In the genomic region with DNA sequence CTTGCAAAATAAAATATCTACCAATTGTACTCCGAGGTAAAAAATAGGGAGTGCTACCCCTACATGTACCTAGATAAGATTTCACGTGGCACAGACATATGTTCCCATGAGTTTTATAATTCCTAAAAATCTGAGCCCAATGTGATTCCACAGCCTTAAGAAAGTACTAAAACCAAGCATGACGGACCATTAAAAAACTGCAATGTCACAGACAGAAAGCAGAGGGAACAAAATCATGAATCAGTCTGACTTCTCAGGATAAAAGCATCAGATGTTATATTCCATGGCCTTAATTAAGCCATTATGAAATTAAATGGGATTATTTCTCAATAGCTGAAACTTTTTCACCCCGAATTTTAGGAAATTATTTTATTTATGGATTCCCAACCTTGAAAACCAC, we compare ENCODE assay signal across 19 cellular contexts. TPM values are rescaled to one million over a fixed set of nuclear protein-coding genes. Genes with fewer than 3 reads are reported as not detected.
DNase-seq lines count a peak whose midpoint lies in the region; ATAC-seq and TF ChIP-seq lines count a peak whose summit lies in the region.
"Had no signal": no experiment of that assay in that cellular context is flagged by ENCODE, and none has a peak within 500 bp of the region (broad histone marks: within the 10 kb centered on the region; RNA-seq: fewer than 3 reads in every experiment).

No MANE protein-coding gene starts in this region.

- H3K36me3 ChIP-seq in Karpas-422 (ENCODE audit: insufficient read depth, low read length) (peaks cover 16% of the 10 kb centered on the region; the same call in 1 of the 2 replicates), hepatocyte (replicated peaks; ENCODE audit: insufficient read depth, low read depth) (no peaks in the 10 kb centered on the region)
- H3K36me3 ChIP-seq: Peyer's patch had no signal

- H3K79me2 ChIP-seq in Karpas-422 (ENCODE audit: low read length) (peaks cover 92% of the 10 kb centered on the region), hepatocyte (peaks cover 83% of the 10 kb centered on the region)

- peaks cover 6% of the 10 kb centered on the region; the same call in 1 of the 2 replicates for H4K20me1 ChIP-seq in Karpas-422 (ENCODE audit: insufficient read depth, low read depth, low read length)
- H4K20me1 ChIP-seq in hepatocyte (ENCODE audit: insufficient read depth, poor library complexity, severe bottlenecking): peaks cover 16% of the 10 kb centered on the region

- H3K27ac Mint-ChIP-seq in WTC11: peak overlapping the region; percentile 23; the same call in 1 of the 2 replicates
- no peak overlapping the region for H3K27ac Mint-ChIP-seq in T-cell

- DNase-seq in DMS 273 treated with DMSO at 0.1 percent for 48 hours (lab: John Stamatoyannopoulos, UW) (peak; percentile 73), Karpas-422 (no peak), WTC11 (ENCODE audit: low spot score) (no peak), hepatocyte (ENCODE audit: low spot score) (no peak), sciatic nerve (ENCODE audit: low spot score) (no peak), T-cell (no peak)
- DNase-seq: Caco-2; CD4-positive, CD25-positive, alpha-beta regulatory T cell; DMS53; NCI-H1105 treated with DMSO at 0.1 percent for 48 hours; NCI-H1694 treated with DMSO at 0.1 percent for 48 hours; NCI-H2107; NCI-H345; NCI-H748 treated with DMSO at 0.1 percent for 48 hours; Peyer's patch; Right ventricle myocardium superior had no signal

- H3K4me1 Mint-ChIP-seq in WTC11 (peaks cover 42% of the 10 kb centered on the region), T-cell (peaks cover 65 to 74% (median 66%) of the 10 kb centered on the region in 3 donors)

- no peaks in the 10 kb centered on the region for H3K36me3 Mint-ChIP-seq in WTC11
- H3K36me3 Mint-ChIP-seq in T-cell: no peaks in the 10 kb centered on the region

- H3K27me3 ChIP-seq in Karpas-422 (ENCODE audit: low read length): no peaks in the 10 kb centered on the region
- no peaks in the 10 kb centered on the region for H3K27me3 ChIP-seq in hepatocyte
- H3K27me3 ChIP-seq: Peyer's patch had no signal

- WGBS in hepatocyte (ENCODE audit: low lambda C conversion rate, missing lambda C conversion rate): 81% methylated on average over 4 of the region's 4 CpGs

- TF ChIP-seq CTCF in WTC11 (IDR thresholded peaks at IDR 0.05) (no peak), hepatocyte (IDR thresholded peaks at IDR 0.05; ENCODE audit: poor library complexity) (no peak)

- intact Hi-C loops in sciatic nerve (cut with DNase I): no loop called here

- H3K9me3 Mint-ChIP-seq in WTC11 (no peaks in the 10 kb centered on the region), T-cell (no peaks in the 10 kb centered on the region)
- H3K9me3 Mint-ChIP-seq: CD4-positive, CD25-positive, alpha-beta regulatory T cell; T-helper 1 cell treated with Interleukin-12 subunit alpha and Interleukin-12 subunit beta and Interleukin-4 antibody, amounts not matched to agents 30 μg/mL and 1 μg/mL, for 36 hours had no signal

- H3K4me3 Mint-ChIP-seq in WTC11 (no peak overlapping the region; the same call in 1 of the 2 replicates), T-cell (no peak overlapping the region)
- H3K4me3 Mint-ChIP-seq: T-helper 1 cell treated with Interleukin-12 subunit alpha and Interleukin-12 subunit beta and Interleukin-4 antibody, amounts not matched to agents 30 μg/mL and 1 μg/mL, for 36 hours had no signal

- H2AFZ ChIP-seq in Karpas-422 (ENCODE audit: low read length) (no peak overlapping the region), hepatocyte (no peak overlapping the region)

- H3K27ac ChIP-seq in Karpas-422 (ENCODE audit: low read length): peak overlapping the region; percentile 58
- H3K27ac ChIP-seq in hepatocyte: no peak overlapping the region
- H3K27ac ChIP-seq: Peyer's patch had no signal

- H3K4me3 ChIP-seq in Karpas-422 (ENCODE audit: low read length): peak overlapping the region; percentile 42
- H3K4me3 ChIP-seq in hepatocyte: no peak overlapping the region
- H3K4me3 ChIP-seq: Peyer's patch had no signal

- ATAC-seq in WTC11: no peak
- no peak for ATAC-seq in sciatic nerve
- ATAC-seq in T-cell (replicated peaks in 1 of 4): no peak
- no peak for ATAC-seq in GM19452 (IDR thresholded peaks at IDR 0.05; ENCODE audit: unreplicated experiment)
- no peak for ATAC-seq in GM21529 (IDR thresholded peaks at IDR 0.05; ENCODE audit: unreplicated experiment)

- CTCF ChIA-PET in WTC11 (lab: Charles Lee) (no interaction called here), T-cell (lab: Charles Lee) (no interaction called here)

- peaks cover 67% of the 10 kb centered on the region for H3K4me1 ChIP-seq in Karpas-422 (ENCODE audit: low read length)
- H3K4me1 ChIP-seq in hepatocyte (ENCODE audit: insufficient read depth): peaks cover 6% of the 10 kb centered on the region

- H3K9me3 ChIP-seq in Karpas-422 (ENCODE audit: low read length) (no peaks in the 10 kb centered on the region), hepatocyte (ENCODE audit: low read depth) (no peaks in the 10 kb centered on the region)
- H3K9me3 ChIP-seq: Caco-2, Peyer's patch had no signal

- POLR2A ChIA-PET in WTC11 (lab: Charles Lee) (no interaction called here), T-cell (lab: Charles Lee) (no interaction called here)

- peak overlapping the region; percentile 95 for H3K4me2 ChIP-seq in Karpas-422 (ENCODE audit: low read depth, low read length, poor library complexity, severe bottlenecking)
- H3K4me2 ChIP-seq in hepatocyte: peak overlapping the region; percentile 16

- H3K27me3 Mint-ChIP-seq in WTC11 (ENCODE audit: low read depth) (no peaks in the 10 kb centered on the region), T-cell (no peaks in the 10 kb centered on the region)
- H3K27me3 Mint-ChIP-seq: CD4-positive, CD25-positive, alpha-beta regulatory T cell had no signal

- H3K9me2 ChIP-seq in Karpas-422 (replicated peaks; ENCODE audit: insufficient read depth, low read length) (no peaks in the 10 kb centered on the region), hepatocyte (replicated peaks; ENCODE audit: insufficient read depth) (no peaks in the 10 kb centered on the region)

- H3K9ac ChIP-seq in Karpas-422 (ENCODE audit: low read length): peak overlapping the region; percentile 33

TF ChIP-seq in WTC11, 78 proteins besides CTCF, POLR2A, EP300 and RAD21:
- TF ChIP-seq RORB (CRISPR knock-in tag; IDR thresholded peaks at IDR 0.05) (no peak), ELF4 (CRISPR knock-in tag; IDR thresholded peaks at IDR 0.05; ENCODE audit: low read depth) (no peak), CBFB (CRISPR knock-in tag; IDR thresholded peaks at IDR 0.05; ENCODE audit: low read depth) (no peak), PRRX2 (CRISPR knock-in tag; IDR thresholded peaks at IDR 0.05) (no peak), CREM (CRISPR knock-in tag; IDR thresholded peaks at IDR 0.05) (no peak), ZBTB21 (CRISPR knock-in tag; IDR thresholded peaks at IDR 0.05; ENCODE audit: borderline replicate concordance) (no peak), HMGA2 (CRISPR knock-in tag; IDR thresholded peaks at IDR 0.05) (no peak)
- TF ChIP-seq, protein P1, sequence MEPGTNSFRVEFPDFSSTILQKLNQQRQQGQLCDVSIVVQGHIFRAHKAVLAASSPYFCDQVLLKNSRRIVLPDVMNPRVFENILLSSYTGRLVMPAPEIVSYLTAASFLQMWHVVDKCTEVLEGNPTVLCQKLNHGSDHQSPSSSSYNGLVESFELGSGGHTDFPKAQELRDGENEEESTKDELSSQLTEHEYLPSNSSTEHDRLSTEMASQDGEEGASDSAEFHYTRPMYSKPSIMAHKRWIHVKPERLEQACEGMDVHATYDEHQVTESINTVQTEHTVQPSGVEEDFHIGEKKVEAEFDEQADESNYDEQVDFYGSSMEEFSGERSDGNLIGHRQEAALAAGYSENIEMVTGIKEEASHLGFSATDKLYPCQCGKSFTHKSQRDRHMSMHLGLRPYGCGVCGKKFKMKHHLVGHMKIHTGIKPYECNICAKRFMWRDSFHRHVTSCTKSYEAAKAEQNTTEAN (CRISPR knock-in tag; IDR thresholded peaks at IDR 0.05): no peak
- TF ChIP-seq, protein P2, sequence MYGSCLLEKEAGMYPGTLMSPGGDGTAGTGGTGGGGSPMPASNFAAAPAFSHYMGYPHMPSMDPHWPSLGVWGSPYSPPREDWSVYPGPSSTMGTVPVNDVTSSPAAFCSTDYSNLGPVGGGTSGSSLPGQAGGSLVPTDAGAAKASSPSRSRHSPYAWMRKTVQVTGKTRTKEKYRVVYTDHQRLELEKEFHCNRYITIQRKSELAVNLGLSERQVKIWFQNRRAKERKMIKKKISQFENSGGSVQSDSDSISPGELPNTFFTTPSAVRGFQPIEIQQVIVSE (CRISPR knock-in tag; IDR thresholded peaks at IDR 0.05; ENCODE audit: borderline replicate concordance): no peak
- TF ChIP-seq, protein P3, sequence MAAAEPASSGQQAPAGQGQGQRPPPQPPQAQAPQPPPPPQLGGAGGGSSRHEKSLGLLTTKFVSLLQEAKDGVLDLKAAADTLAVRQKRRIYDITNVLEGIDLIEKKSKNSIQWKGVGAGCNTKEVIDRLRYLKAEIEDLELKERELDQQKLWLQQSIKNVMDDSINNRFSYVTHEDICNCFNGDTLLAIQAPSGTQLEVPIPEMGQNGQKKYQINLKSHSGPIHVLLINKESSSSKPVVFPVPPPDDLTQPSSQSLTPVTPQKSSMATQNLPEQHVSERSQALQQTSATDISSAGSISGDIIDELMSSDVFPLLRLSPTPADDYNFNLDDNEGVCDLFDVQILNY (CRISPR knock-in tag; IDR thresholded peaks at IDR 0.05): no peak

RNA-seq across cellular contexts. Expression of a gene that starts 4.7 kb away (rescaled TPM):
- 80.0 and 128 TPM in 2 replicates for total RNA-seq in Karpas-422 (2014; rRNA removed; shearing (Covaris generic); ENCODE audit: low replicate concordance)
- 32.2 to 50.7 TPM (median 34.2 TPM) in 3 replicates for total RNA-seq in WTC11 (2021)
- 39.6 and 51.4 TPM in 2 replicates for total RNA-seq in hepatocyte
- polyA plus RNA-seq in hepatocyte: 22.0 and 36.7 TPM in 2 replicates
- 71.7 TPM for total RNA-seq in sciatic nerve
- 10 to 100 TPM; 38.8 to 52.5 (median 44.5) TPM for total RNA-seq in T-cell
